ENCODE assay signal across 10 cellular contexts in the genomic region with DNA sequence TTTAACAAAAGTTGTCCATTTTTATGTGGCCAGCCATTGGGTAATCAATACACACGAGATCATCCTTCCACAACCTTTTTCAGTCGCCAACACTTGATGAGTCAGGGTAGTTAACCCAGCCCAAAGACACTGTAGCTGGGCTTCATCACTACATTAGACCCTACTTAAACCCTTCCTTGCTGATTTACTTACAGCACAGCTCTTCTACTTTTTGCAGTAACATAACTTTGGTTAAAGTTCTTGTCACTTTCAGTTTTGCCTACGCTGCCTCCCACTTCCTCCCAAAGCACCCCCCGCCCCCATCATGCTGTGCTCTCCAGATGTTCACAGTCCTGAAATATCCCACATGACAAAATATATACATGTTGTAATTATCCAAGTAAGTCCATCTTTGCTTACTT.
DNase-seq lines count a peak whose midpoint lies in the region; ATAC-seq lines count a peak whose summit lies in the region.
"Had no signal": no experiment of that assay in that cellular context is flagged by ENCODE, and none has a peak within 500 bp of the region (broad histone marks: within the 10 kb centered on the region; RNA-seq: fewer than 3 reads in every experiment).

No MANE protein-coding gene starts in this region.

- no peaks in the 10 kb centered on the region for H3K9me3 Mint-ChIP-seq in activated CD4-positive, alpha-beta T cell treated with anti-CD3 and anti-CD28 coated beads, Interleukin-2, amount 10 ng/mL, durations not matched to agents 24 days and 14 days
- H3K9me3 Mint-ChIP-seq in activated T-helper 1 cell treated with anti-CD3 and anti-CD28 coated beads, Interleukin-12 subunit alpha, Interleukin-12 subunit beta, Interleukin-2, Interleukin-4 antibody, amounts not matched to agents 30 ng/mL and 10 ng/mL and 1 ng/mL, durations not matched to agents 14 hours and 24 hours and 36 hours: no peaks in the 10 kb centered on the region

- peak overlapping the region; percentile 33 for H3K4me3 ChIP-seq in skeletal muscle cell (ENCODE audit: low read depth, low read length)

- intact Hi-C loops in activated CD4-positive, alpha-beta T cell treated with anti-CD3 and anti-CD28 coated beads, Interleukin-2, amount 10 ng/mL, durations not matched to agents 24 days and 14 days (cut with micrococcal nuclease): no loop called here
- intact Hi-C loops in activated T-helper 1 cell treated with anti-CD3 and anti-CD28 coated beads, Interleukin-12 subunit alpha, Interleukin-12 subunit beta, Interleukin-2, Interleukin-4 antibody, amounts not matched to agents 30 ng/mL and 10 ng/mL and 1 ng/mL, durations not matched to agents 14 hours and 24 hours and 36 hours (cut with micrococcal nuclease): no loop called here

- H3K27me3 Mint-ChIP-seq in activated CD4-positive, alpha-beta T cell treated with anti-CD3 and anti-CD28 coated beads, Interleukin-2, amount 10 ng/mL, durations not matched to agents 24 days and 14 days: peaks cover 3% of the 10 kb centered on the region
- peaks cover 27% of the 10 kb centered on the region for H3K27me3 Mint-ChIP-seq in activated T-helper 1 cell treated with anti-CD3 and anti-CD28 coated beads, Interleukin-12 subunit alpha, Interleukin-12 subunit beta, Interleukin-2, Interleukin-4 antibody, amounts not matched to agents 30 ng/mL and 10 ng/mL and 1 ng/mL, durations not matched to agents 14 hours and 24 hours and 36 hours (ENCODE audit: insufficient read depth)

- H3K27ac Mint-ChIP-seq in activated CD4-positive, alpha-beta T cell treated with anti-CD3 and anti-CD28 coated beads, Interleukin-2, amount 10 ng/mL, durations not matched to agents 24 days and 14 days: peak overlapping the region; percentile 38
- peak overlapping the region; percentile 2 for H3K27ac Mint-ChIP-seq in activated T-helper 1 cell treated with anti-CD3 and anti-CD28 coated beads, Interleukin-12 subunit alpha, Interleukin-12 subunit beta, Interleukin-2, Interleukin-4 antibody, amounts not matched to agents 30 ng/mL and 10 ng/mL and 1 ng/mL, durations not matched to agents 14 hours and 24 hours and 36 hours

- no peaks in the 10 kb centered on the region for H3K36me3 Mint-ChIP-seq in activated CD4-positive, alpha-beta T cell treated with anti-CD3 and anti-CD28 coated beads, Interleukin-2, amount 10 ng/mL, durations not matched to agents 24 days and 14 days (ENCODE audit: low read depth)
- H3K36me3 Mint-ChIP-seq in activated T-helper 1 cell treated with anti-CD3 and anti-CD28 coated beads, Interleukin-12 subunit alpha, Interleukin-12 subunit beta, Interleukin-2, Interleukin-4 antibody, amounts not matched to agents 30 ng/mL and 10 ng/mL and 1 ng/mL, durations not matched to agents 14 hours and 24 hours and 36 hours (ENCODE audit: low read depth): no peaks in the 10 kb centered on the region

- peak; percentile 64 for DNase-seq in activated CD4-positive, alpha-beta T cell treated with anti-CD3 and anti-CD28 coated beads, Interleukin-2, amount 10 ng/mL, durations not matched to agents 24 days and 14 days
- no peak for DNase-seq in activated CD4-positive, alpha-beta T cell treated with anti-CD3 and anti-CD28 coated beads, Interleukin-2, amount 50 U/mL, for 48 hours
- DNase-seq in activated T-helper 1 cell treated with anti-CD3 and anti-CD28 coated beads, Interleukin-12 subunit alpha, Interleukin-12 subunit beta, Interleukin-2, Interleukin-4 antibody, amounts not matched to agents 30 ng/mL and 10 ng/mL and 1 ng/mL, durations not matched to agents 14 hours and 24 hours and 36 hours (ENCODE audit: low spot score): no peak
- DNase-seq in skeletal muscle cell (ENCODE audit: low read depth) (peak; percentile 74), activated gamma-delta T cell (lab: John Stamatoyannopoulos, UW) (no peak)
- DNase-seq in activated CD4-positive, alpha-beta T cell treated with anti-CD3 and anti-CD28 coated beads for 48 hours: no peak
- DNase-seq: ACHN, NCI-H2107 had no signal

- H3K4me3 Mint-ChIP-seq in activated CD4-positive, alpha-beta T cell treated with anti-CD3 and anti-CD28 coated beads, Interleukin-2, amount 10 ng/mL, durations not matched to agents 24 days and 14 days: peak overlapping the region; percentile 37
- H3K4me3 Mint-ChIP-seq in activated T-helper 1 cell treated with anti-CD3 and anti-CD28 coated beads, Interleukin-12 subunit alpha, Interleukin-12 subunit beta, Interleukin-2, Interleukin-4 antibody, amounts not matched to agents 30 ng/mL and 10 ng/mL and 1 ng/mL, durations not matched to agents 14 hours and 24 hours and 36 hours: peak overlapping the region; percentile 5

- ATAC-seq in HG03025 (IDR thresholded peaks at IDR 0.05; ENCODE audit: low FRiP score, unreplicated experiment): peak; percentile 59
- no peak for ATAC-seq in GM18858 (IDR thresholded peaks at IDR 0.05; ENCODE audit: unreplicated experiment)

- H3K4me1 Mint-ChIP-seq in activated CD4-positive, alpha-beta T cell treated with anti-CD3 and anti-CD28 coated beads, Interleukin-2, amount 10 ng/mL, durations not matched to agents 24 days and 14 days: peaks cover 8% of the 10 kb centered on the region
- peaks cover 17% of the 10 kb centered on the region for H3K4me1 Mint-ChIP-seq in activated T-helper 1 cell treated with anti-CD3 and anti-CD28 coated beads, Interleukin-12 subunit alpha, Interleukin-12 subunit beta, Interleukin-2, Interleukin-4 antibody, amounts not matched to agents 30 ng/mL and 10 ng/mL and 1 ng/mL, durations not matched to agents 14 hours and 24 hours and 36 hours (ENCODE audit: low read depth)

Comparison
In these comparisons a context has a peak if more than half of its experiments do, and no peak if none do; other contexts are left out.
1. DNase-seq: peak in activated CD4-positive, alpha-beta T cell treated with anti-CD3 and anti-CD28 coated beads, Interleukin-2, amount 10 ng/mL, durations not matched to agents 24 days and 14 days (single experiment) and skeletal muscle cell (single experiment); none in activated CD4-positive, alpha-beta T cell treated with anti-CD3 and anti-CD28 coated beads, Interleukin-2, amount 50 U/mL, for 48 hours (0 of 2), activated T-helper 1 cell treated with anti-CD3 and anti-CD28 coated beads, Interleukin-12 subunit alpha, Interleukin-12 subunit beta, Interleukin-2, Interleukin-4 antibody, amounts not matched to agents 30 ng/mL and 10 ng/mL and 1 ng/mL, durations not matched to agents 14 hours and 24 hours and 36 hours (single experiment), activated CD4-positive, alpha-beta T cell treated with anti-CD3 and anti-CD28 coated beads for 48 hours (single experiment) and activated gamma-delta T cell (single experiment).